ENCODE assay signal across 9 cellular contexts in the genomic region with DNA sequence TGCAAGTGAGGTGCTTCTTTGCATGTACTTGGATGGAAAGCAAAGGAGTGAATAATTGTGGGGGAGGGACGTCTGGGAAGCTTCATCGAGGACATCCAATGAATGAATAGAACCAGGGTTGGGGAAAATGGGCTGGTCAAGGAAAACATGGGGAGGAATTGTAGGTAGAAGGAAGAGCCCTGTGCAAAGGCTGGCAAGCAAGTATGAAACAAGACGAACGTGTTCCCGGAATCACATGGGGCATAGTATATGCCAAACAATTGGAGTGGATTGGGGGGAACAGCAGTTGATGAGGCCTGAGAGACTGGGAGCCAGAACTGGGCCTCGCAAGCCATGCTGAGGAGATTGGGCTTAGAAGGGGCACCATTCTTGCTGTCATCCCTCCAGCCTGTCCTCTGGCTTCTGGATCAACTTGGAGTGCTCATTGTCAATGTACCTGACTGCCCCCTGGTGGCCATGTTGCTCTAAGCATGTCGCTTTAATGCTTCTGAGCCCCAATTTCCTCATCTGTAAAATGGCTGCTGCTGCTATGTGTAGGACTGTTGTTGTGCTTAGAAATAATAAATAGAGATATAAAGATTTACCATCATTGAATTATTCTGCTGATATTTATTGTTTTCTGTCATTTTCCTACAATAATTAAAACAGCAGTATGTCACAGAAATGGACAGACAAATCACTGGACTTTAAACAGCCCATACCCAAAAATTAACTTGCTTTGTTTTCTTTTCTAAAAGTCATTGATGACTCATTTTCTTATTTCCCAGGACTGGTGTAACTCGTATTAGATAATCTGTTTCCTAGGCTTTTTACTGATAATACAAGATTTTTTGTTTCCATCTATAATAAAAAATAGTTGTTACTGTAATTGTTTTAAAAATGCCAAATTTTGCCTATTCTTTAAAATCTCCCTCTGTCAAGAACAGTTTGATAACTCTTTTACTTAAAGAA.
DNase-seq lines count a peak whose midpoint lies in the region; ATAC-seq, FAIRE-seq and TF ChIP-seq lines count a peak whose summit lies in the region.
"Had no signal": no experiment of that assay in that cellular context is flagged by ENCODE, and none has a peak within 500 bp of the region (broad histone marks: within the 10 kb centered on the region; RNA-seq: fewer than 3 reads in every experiment).

No MANE protein-coding gene starts in this region.

- no peaks in the 10 kb centered on the region for H3K27me3 Mint-ChIP-seq in Calu3 (ENCODE audit: unreplicated experiment)
- no peaks in the 10 kb centered on the region for H3K27me3 Mint-ChIP-seq in activated CD4-positive, alpha-beta T cell treated with anti-CD3 and anti-CD28 coated beads for 36 hours
- H3K27me3 Mint-ChIP-seq: activated naive CD8-positive, alpha-beta T cell had no signal

- peak; percentile 46 for TF ChIP-seq CTCF in Calu3 (IDR thresholded peaks at IDR 0.05; ENCODE audit: unreplicated experiment)
- peak; percentile 67; the same call in 1 of the 2 replicates for TF ChIP-seq CTCF in HEK293 (tag by site-specific recombination; IDR thresholded peaks at IDR 0.05)
- TF ChIP-seq CTCF in coronary artery (IDR thresholded peaks at IDR 0.05): peak; percentile 41

- BruUV-seq in Calu3 (replicated peaks; lab: Mats Ljungman, UMichigan): no TSS peak

- POLR2A ChIA-PET in HEK293 (lab: Yijun Ruan, JAX): interaction anchor here (1.0 kb wide), 1 partner anchor 66 kb away, joined by 4 read pairs; no protein-coding TSS in a partner anchor
- POLR2A ChIA-PET in activated CD4-positive, alpha-beta T cell treated with anti-CD3 and anti-CD28 coated beads for 36 hours (lab: Charles Lee): no interaction called here

- no peak overlapping the region for H3K27ac ChIP-seq in HEK293 (ENCODE audit: extremely low read depth, low read depth, low read length)
- H3K27ac ChIP-seq in coronary artery: no peak overlapping the region

- H3K27ac Mint-ChIP-seq in Calu3 (ENCODE audit: unreplicated experiment): peak overlapping the region; percentile 19
- no peak overlapping the region for H3K27ac Mint-ChIP-seq in activated CD4-positive, alpha-beta T cell treated with anti-CD3 and anti-CD28 coated beads for 36 hours
- H3K27ac Mint-ChIP-seq: activated naive CD8-positive, alpha-beta T cell had no signal

- FAIRE-seq in frontal cortex (lab: Jason Lieb, UNC): no peak

- H3K4me1 ChIP-seq in HEK293 (ENCODE audit: control insufficient read depth, insufficient read depth, low read length): peaks cover 4% of the 10 kb centered on the region; the same call in 1 of the 2 replicates

- H3K9me3 ChIP-seq in HEK293 (ENCODE audit: control insufficient read depth, insufficient read depth, low read depth, low read length): no peaks in the 10 kb centered on the region

- H3K36me3 ChIP-seq in HEK293 (ENCODE audit: control insufficient read depth in 2 of 2, insufficient read depth in 1 of 2, low read length in 2 of 2): no peaks in the 10 kb centered on the region

- DNase-seq in Calu3: peak; percentile 79
- DNase-seq in NCI-H446 treated with DMSO at 0.1 percent for 48 hours (lab: John Stamatoyannopoulos, UW): peak; percentile 38
- DNase-seq in activated CD4-positive, alpha-beta T cell treated with anti-CD3 and anti-CD28 coated beads for 36 hours: peak; percentile 88
- DNase-seq in coronary artery (ENCODE audit: low spot score): no peak
- peak; percentile 87 to 89 for DNase-seq in lung microvascular endothelial cell (ENCODE audit: low read depth in 2 of 2)
- peak; percentile 28 to 33 for DNase-seq in stimulated activated CD8-positive, alpha-beta memory T cell treated with anti-CD3 and anti-CD28 coated beads, Interleukin-4, amount 100 ng/mL, for 1 hour (ENCODE audit: low read depth in 2 of 2, low spot score in 1 of 2)
- no peak for DNase-seq in frontal cortex (ENCODE audit: low spot score in 2 of 2)

- CTCF ChIA-PET in Calu3 (lab: Charles Lee): interaction anchor here (1.8 kb wide), 1 partner anchor 75 kb away, joined by 6 read pairs; no protein-coding TSS in a partner anchor
- CTCF ChIA-PET in HEK293 (lab: Yijun Ruan, JAX): interaction anchor here (0.6 to 1.1 kb wide), 15 partner anchors 8 to 788 kb away, joined by 3 to 8 read pairs (median 4); no protein-coding TSS in a partner anchor
- CTCF ChIA-PET in activated CD4-positive, alpha-beta T cell treated with anti-CD3 and anti-CD28 coated beads for 36 hours (lab: Charles Lee): interaction anchor here (0.7 to 1.3 kb wide), 3 partner anchors 54 to 198 kb away, joined by 3 read pairs; no protein-coding TSS in a partner anchor

- no peak overlapping the region for H3K4me3 Mint-ChIP-seq in Calu3 (ENCODE audit: low read depth, unreplicated experiment)
- H3K4me3 Mint-ChIP-seq in activated CD4-positive, alpha-beta T cell treated with anti-CD3 and anti-CD28 coated beads for 36 hours: no peak overlapping the region
- H3K4me3 Mint-ChIP-seq: activated naive CD8-positive, alpha-beta T cell had no signal

- intact Hi-C loops in Calu3 (cut with micrococcal nuclease; ENCODE audit: unreplicated experiment): loop anchor here (5.0 kb wide), 1 partner anchor 66 kb away; a partner anchor contains a TSS
- intact Hi-C loops in activated CD4-positive, alpha-beta T cell treated with anti-CD3 and anti-CD28 coated beads for 36 hours (cut with DNase I, micrococcal nuclease): loop anchor here (1.0 to 2.0 kb wide), 3 partner anchors 66 to 219 kb away; a partner anchor contains a TSS

- peaks cover 15% of the 10 kb centered on the region for H3K4me1 Mint-ChIP-seq in Calu3 (ENCODE audit: low read depth, unreplicated experiment)
- no peaks in the 10 kb centered on the region for H3K4me1 Mint-ChIP-seq in activated CD4-positive, alpha-beta T cell treated with anti-CD3 and anti-CD28 coated beads for 36 hours

- no peaks in the 10 kb centered on the region for H3K9me3 Mint-ChIP-seq in Calu3 (ENCODE audit: low read depth, unreplicated experiment)
- no peaks in the 10 kb centered on the region for H3K9me3 Mint-ChIP-seq in activated CD4-positive, alpha-beta T cell treated with anti-CD3 and anti-CD28 coated beads for 36 hours (ENCODE audit: low read depth)

- no peaks in the 10 kb centered on the region for H3K36me3 Mint-ChIP-seq in Calu3 (ENCODE audit: insufficient read depth, unreplicated experiment)
- H3K36me3 Mint-ChIP-seq in activated CD4-positive, alpha-beta T cell treated with anti-CD3 and anti-CD28 coated beads for 36 hours (ENCODE audit: low read depth): no peaks in the 10 kb centered on the region
- H3K36me3 Mint-ChIP-seq: activated naive CD8-positive, alpha-beta T cell had no signal

- peak; percentile 86 for ATAC-seq in activated CD4-positive, alpha-beta T cell treated with anti-CD3 and anti-CD28 coated beads for 36 hours

- H3K4me3 ChIP-seq in HEK293 (ENCODE audit: low read depth, low read length) (no peak overlapping the region), coronary artery (no peak overlapping the region)

TF ChIP-seq in HEK293, 187 proteins besides CTCF, POLR2A, EP300 and RAD21 (continues in another document):
- 0 out of 2 replicates have a peak, but pooled peaks have one; percentile 40 for TF ChIP-seq ZNF184 (tag by site-specific recombination; IDR thresholded peaks at IDR 0.05)
- TF ChIP-seq BCL11A (tag by site-specific recombination; IDR thresholded peaks at IDR 0.05; ENCODE audit: low read depth): no peak
- TF ChIP-seq, protein P1, sequence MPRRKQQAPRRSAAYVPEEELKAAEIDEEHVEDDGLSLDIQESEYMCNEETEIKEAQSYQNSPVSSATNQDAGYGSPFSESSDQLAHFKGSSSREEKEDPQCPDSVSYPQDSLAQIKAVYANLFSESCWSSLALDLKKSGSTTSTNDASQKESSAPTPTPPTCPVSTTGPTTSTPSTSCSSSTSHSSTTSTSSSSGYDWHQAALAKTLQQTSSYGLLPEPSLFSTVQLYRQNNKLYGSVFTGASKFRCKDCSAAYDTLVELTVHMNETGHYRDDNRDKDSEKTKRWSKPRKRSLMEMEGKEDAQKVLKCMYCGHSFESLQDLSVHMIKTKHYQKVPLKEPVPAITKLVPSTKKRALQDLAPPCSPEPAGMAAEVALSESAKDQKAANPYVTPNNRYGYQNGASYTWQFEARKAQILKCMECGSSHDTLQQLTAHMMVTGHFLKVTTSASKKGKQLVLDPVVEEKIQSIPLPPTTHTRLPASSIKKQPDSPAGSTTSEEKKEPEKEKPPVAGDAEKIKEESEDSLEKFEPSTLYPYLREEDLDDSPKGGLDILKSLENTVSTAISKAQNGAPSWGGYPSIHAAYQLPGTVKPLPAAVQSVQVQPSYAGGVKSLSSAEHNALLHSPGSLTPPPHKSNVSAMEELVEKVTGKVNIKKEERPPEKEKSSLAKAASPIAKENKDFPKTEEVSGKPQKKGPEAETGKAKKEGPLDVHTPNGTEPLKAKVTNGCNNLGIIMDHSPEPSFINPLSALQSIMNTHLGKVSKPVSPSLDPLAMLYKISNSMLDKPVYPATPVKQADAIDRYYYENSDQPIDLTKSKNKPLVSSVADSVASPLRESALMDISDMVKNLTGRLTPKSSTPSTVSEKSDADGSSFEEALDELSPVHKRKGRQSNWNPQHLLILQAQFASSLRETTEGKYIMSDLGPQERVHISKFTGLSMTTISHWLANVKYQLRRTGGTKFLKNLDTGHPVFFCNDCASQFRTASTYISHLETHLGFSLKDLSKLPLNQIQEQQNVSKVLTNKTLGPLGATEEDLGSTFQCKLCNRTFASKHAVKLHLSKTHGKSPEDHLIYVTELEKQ (tag by site-specific recombination; IDR thresholded peaks at IDR 0.05; ENCODE audit: borderline replicate concordance): no peak
- TF ChIP-seq SP7 (tag by site-specific recombination; IDR thresholded peaks at IDR 0.05): peak; percentile 19; the same call in 1 of the 2 replicates
- TF ChIP-seq, protein P2, sequence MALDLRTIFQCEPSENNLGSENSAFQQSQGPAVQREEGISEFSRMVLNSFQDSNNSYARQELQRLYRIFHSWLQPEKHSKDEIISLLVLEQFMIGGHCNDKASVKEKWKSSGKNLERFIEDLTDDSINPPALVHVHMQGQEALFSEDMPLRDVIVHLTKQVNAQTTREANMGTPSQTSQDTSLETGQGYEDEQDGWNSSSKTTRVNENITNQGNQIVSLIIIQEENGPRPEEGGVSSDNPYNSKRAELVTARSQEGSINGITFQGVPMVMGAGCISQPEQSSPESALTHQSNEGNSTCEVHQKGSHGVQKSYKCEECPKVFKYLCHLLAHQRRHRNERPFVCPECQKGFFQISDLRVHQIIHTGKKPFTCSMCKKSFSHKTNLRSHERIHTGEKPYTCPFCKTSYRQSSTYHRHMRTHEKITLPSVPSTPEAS (tag by site-specific recombination; IDR thresholded peaks at IDR 0.05): no peak
- TF ChIP-seq ZNF629 (tag by site-specific recombination; IDR thresholded peaks at IDR 0.05): 0 out of 2 replicates have a peak, but pooled peaks have one; percentile 13
- TF ChIP-seq ZSCAN30 (tag by site-specific recombination; IDR thresholded peaks at IDR 0.05): 0 out of 2 replicates have a peak, but pooled peaks have one; percentile 45
- no peak for TF ChIP-seq ZNF239 (tag by site-specific recombination; IDR thresholded peaks at IDR 0.05)
- peak; percentile 78 for TF ChIP-seq ZNF341 (tag by site-specific recombination; IDR thresholded peaks at IDR 0.05; ENCODE audit: low read depth)
- TF ChIP-seq ZNF354C (tag by site-specific recombination; IDR thresholded peaks at IDR 0.05; ENCODE audit: borderline replicate concordance, low read depth): no peak
- 0 out of 2 replicates have a peak, but pooled peaks have one; percentile 17 for TF ChIP-seq ZBTB17 (tag by site-specific recombination; IDR thresholded peaks at IDR 0.05)

Comparison
In these comparisons a context has a peak if more than half of its experiments do, and no peak if none do; other contexts are left out.
1. DNase-seq: peak in Calu3 (single experiment), NCI-H446 treated with DMSO at 0.1 percent for 48 hours (single experiment), activated CD4-positive, alpha-beta T cell treated with anti-CD3 and anti-CD28 coated beads for 36 hours (single experiment), lung microvascular endothelial cell (2 of 2) and stimulated activated CD8-positive, alpha-beta memory T cell treated with anti-CD3 and anti-CD28 coated beads, Interleukin-4, amount 100 ng/mL, for 1 hour (2 of 2); none in coronary artery (single experiment) and frontal cortex (0 of 2).
2. Peak in every context shown above with its lines, with median percentiles within 50 percentile points of each other: CTCF ChIP-seq.